28 cellular contexts compared by ENCODE assay signal in genomic region chr2:113142290-113142689, GRCh38. TPM values are rescaled to one million over a fixed set of nuclear protein-coding genes. Genes with fewer than 3 reads are reported as not detected.
"Had no signal": no experiment of that assay in that cellular context is flagged by ENCODE, and none has a peak within 500 bp of the region (broad histone marks: within the 10 kb centered on the region; RNA-seq: fewer than 3 reads in every experiment).

No MANE protein-coding gene starts in this region.

- H3K36me3 ChIP-seq: stomach, suprapubic skin, thoracic aorta, thyroid gland, tibial artery, tibial nerve, transverse colon, upper lobe of left lung, upper lobe of right lung, uterus, vagina had no signal

- H3K4me3 ChIP-seq: stomach, suprapubic skin, testis, thoracic aorta, thyroid gland, tibial artery, tibial nerve, transverse colon, upper lobe of left lung, upper lobe of right lung, uterus, vagina had no signal

- DNase-seq: stimulated activated CD4-positive, alpha-beta T cell treated with anti-CD3 and anti-CD28 coated beads, Interleukin-2, amount 100 ng/mL, for 48 hours; stimulated activated CD4-positive, alpha-beta T cell treated with anti-CD3 and anti-CD28 coated beads, Interleukin-4, amount 100 ng/mL, for 1 hour; stimulated activated CD4-positive, alpha-beta T cell treated with anti-CD3 and anti-CD28 coated beads, Interleukin-4, amount 100 ng/mL, for 24 hours; stimulated activated CD4-positive, alpha-beta T cell treated with anti-CD3 and anti-CD28 coated beads, Interleukin-4, amount 100 ng/mL, for 4 hours; stimulated activated CD8-positive, alpha-beta memory T cell treated with anti-CD3 and anti-CD28 coated beads, Interleukin-4, amount 100 ng/mL, for 48 hours; stimulated activated naive B cell treated with anti-CD40 and anti-IgM and Interleukin-4, amounts not matched to agents 10 μg/mL and 1 μg/mL and 100 μg/mL, for 72 hours; stimulated activated naive CD4-positive, alpha-beta T cell; stimulated activated naive CD4-positive, alpha-beta T cell treated with Interleukin-2 at 50 U/mL for 16 hours; stimulated activated naive CD8-positive, alpha-beta T cell treated with anti-CD3 and anti-CD28 coated beads, Interleukin-15, amount 100 ng/mL, for 72 hours; stimulated activated naive CD8-positive, alpha-beta T cell treated with anti-CD3 and anti-CD28 coated beads, Interleukin-15, Interleukin-2, amounts not matched to agents 100 U/mL and 50 U/mL, for 24 hours; stomach; substantia nigra; testis; thyroid gland; tibial artery; transverse colon; trophoblast cell; upper lobe of right lung; uterus had no signal

- H3K27ac ChIP-seq: stomach, suprapubic skin, testis, thoracic aorta, thyroid gland, tibial artery, tibial nerve, transverse colon, upper lobe of left lung, upper lobe of right lung, uterus, vagina had no signal

- H3K27me3 ChIP-seq: stomach, suprapubic skin, testis, thyroid gland, tibial artery, tibial nerve, transverse colon, upper lobe of left lung, upper lobe of right lung, uterus, vagina had no signal

- H3K9me3 ChIP-seq: stomach, suprapubic skin, testis, thoracic aorta, thyroid gland, tibial nerve, transverse colon, upper lobe of left lung, upper lobe of right lung, uterus, vagina had no signal

- ATAC-seq: stimulated activated effector memory CD8-positive, alpha-beta T cell treated with anti-CD3 and anti-CD28 coated beads, Interleukin-12 subunit alpha, Interleukin-12 subunit beta, amount 100 ng/mL, for 72 hours; stimulated activated memory B cell treated with anti-CD40 and anti-IgM and Interleukin-4, amounts not matched to agents 10 μg/mL and 1 μg/mL and 100 μg/mL, for 72 hours; stimulated activated naive B cell treated with anti-CD40 and anti-IgM and Interleukin-4, amounts not matched to agents 10 μg/mL and 1 μg/mL and 100 μg/mL, for 72 hours; stimulated activated naive CD8-positive, alpha-beta T cell treated with anti-CD3 and anti-CD28 coated beads, Interleukin-15, amount 100 ng/mL, for 72 hours; stimulated activated naive CD8-positive, alpha-beta T cell treated with anti-CD3 and anti-CD28 coated beads, Interleukin-15, Interleukin-2, amounts not matched to agents 100 U/mL and 50 U/mL, for 24 hours; upper lobe of right lung had no signal

- H3K4me1 ChIP-seq: testis, tibial artery, tibial nerve, uterus, vagina had no signal

- FAIRE-seq: urothelium cell line had no signal

RNA-seq across cellular contexts. Expression of gene IL1RN, which starts 14.9 kb away (rescaled TPM):
- total RNA-seq: temporal lobe had no signal
